In genomic region chr11:67955461-67956007, GRCh38 we compare ENCODE assay signal across 8 cellular contexts. TPM values are rescaled to one million over a fixed set of nuclear protein-coding genes. Genes with fewer than 3 reads are reported as not detected.
DNase-seq lines count a peak whose midpoint lies in the region; ATAC-seq, FAIRE-seq and TF ChIP-seq lines count a peak whose summit lies in the region.
"Not testable (repeated sequence)": the region's sequence is repeated elsewhere in the genome, so short reads cannot be mapped to it uniquely, and the experiment has no call there.

No MANE protein-coding gene starts in this region.

- H3K4me3 Mint-ChIP-seq in CD8-positive, alpha-beta memory T cell = peak overlapping the region; percentile 78 to 92 (median 83)
- H3K4me3 Mint-ChIP-seq in neural progenitor cell = peak overlapping the region; percentile 86

- BruUV-seq in GM12878 (replicated peaks; lab: Mats Ljungman, UMichigan) = not testable (repeated sequence)

- not testable (repeated sequence) for H3K4me3 ChIP-seq in CD8-positive, alpha-beta memory T cell (ENCODE audit: low read length)
- H3K4me3 ChIP-seq in GM12878 = peak overlapping the region; percentile 65; the same call in 1 of the 2 replicates
- peak overlapping the region; percentile 27 to 62 (median 53) for H3K4me3 ChIP-seq in heart right ventricle
- H3K4me3 ChIP-seq in neural progenitor cell = peak overlapping the region; percentile 52

- in situ Hi-C loops in GM12878 (cut with MboI) = loop anchor here (25.0 kb wide), 1 partner anchor 93 kb away; no protein-coding TSS in a partner anchor

- H3K9me3 Mint-ChIP-seq in CD8-positive, alpha-beta memory T cell; neural progenitor cell: not testable (repeated sequence)

- 2% methylated on average over 41 of the region's 57 CpGs for WGBS in GM12878 (ENCODE audit: insufficient coverage, insufficient replicate concordance, low lambda C conversion rate, missing lambda C conversion rate)
- 0 to 1% methylated on average over 32 to 57 of the region's 57 CpGs for WGBS in heart right ventricle, 2 donors

- intact Hi-C loops in GM12878 (cut with micrococcal nuclease; ENCODE audit: unreplicated experiment) = not testable (repeated sequence)
- intact Hi-C loops in heart right ventricle (cut with DNase I) = loop anchor here in 1 of 10 donors (10.0 kb wide), 1 partner anchor 111 kb away; no protein-coding TSS in a partner anchor

- H2AFZ ChIP-seq in GM12878 (ENCODE audit: control insufficient read depth, low read depth, low read length) (peak overlapping the region; percentile 44), neural progenitor cell (replicated peaks) (peak overlapping the region; percentile 96)

- not testable (repeated sequence) for H3K36me3 Mint-ChIP-seq in CD8-positive, alpha-beta memory T cell; neural progenitor cell

- peak; percentile 55 for TF ChIP-seq RAD21 in GM12878 (IDR thresholded peaks at IDR 0.05; ENCODE audit: insufficient read depth, low read depth, low read length)

- POLR2A ChIA-PET in CD8-positive, alpha-beta memory T cell (lab: Charles Lee); GM12878 (lab: Charles Lee): not testable (repeated sequence)

- H3K27ac Mint-ChIP-seq in CD8-positive, alpha-beta memory T cell = peak overlapping the region in 4 of 8 donors; percentile 29 to 78 (median 57)
- not testable (repeated sequence) for H3K27ac Mint-ChIP-seq in neural progenitor cell

- peak overlapping the region; percentile 48; the same call in 1 of the 2 replicates for H3K4me2 ChIP-seq in GM12878 (ENCODE audit: control insufficient read depth, insufficient read depth)
- H3K4me2 ChIP-seq in neural progenitor cell = peak overlapping the region; percentile 76

- TF ChIP-seq CTCF in GM12878 (IDR thresholded peaks at IDR 0.05 in 2 of 3, conservative IDR thresholded peaks at IDR 0.05 in 1 of 3; ENCODE audit: control insufficient read depth in 2 of 3, extremely low read depth in 1 of 3, insufficient read depth in 1 of 3, low read depth in 3 of 3, low read length in 3 of 3) (peak; percentile 42 to 61 (median 60); a peak in 5 of 6 replicates), heart right ventricle (IDR thresholded peaks at IDR 0.05) (peak; percentile 68 to 87 (median 73)), neural progenitor cell (IDR thresholded peaks at IDR 0.05) (peak; percentile 61)

- H3K79me2 ChIP-seq in GM12878 (ENCODE audit: control insufficient read depth, insufficient read depth, low read length); neural progenitor cell (ENCODE audit: low read depth): not testable (repeated sequence)

- not testable (repeated sequence) for TF ChIP-seq EP300 in GM12878 (IDR thresholded peaks at IDR 0.05; ENCODE audit: borderline replicate concordance in 1 of 2, control insufficient read depth in 1 of 2, low read depth in 2 of 2, low read length in 2 of 2)

- H3K36me3 ChIP-seq in CD8-positive, alpha-beta memory T cell (ENCODE audit: insufficient read depth, low read length); GM12878 (ENCODE audit: control insufficient read depth in 2 of 2, insufficient read depth in 2 of 2, low read length in 1 of 2); heart right ventricle; neural progenitor cell: not testable (repeated sequence)

- H3K27me3 Mint-ChIP-seq in CD8-positive, alpha-beta memory T cell = peaks cover 7 to 37% of the 10 kb centered on the region in 2 donors
- peaks cover 35% of the 10 kb centered on the region for H3K27me3 Mint-ChIP-seq in neural progenitor cell (ENCODE audit: insufficient read depth, low read depth)

- CTCF ChIA-PET in CD8-positive, alpha-beta memory T cell (lab: Charles Lee) = interaction anchor here (0.6 to 1.5 kb wide), 15 partner anchors 9 to 742 kb away, joined by 3 to 12 read pairs (median 3); partner anchors contain the start of gene UNC93B1
- CTCF ChIA-PET in GM12878 (lab: Yijun Ruan, JAX) = interaction anchor here (0.6 to 1.7 kb wide), 13 partner anchors 8 to 254 kb away, joined by 3 to 8 read pairs (median 3); no protein-coding TSS in a partner anchor

- H3K27ac ChIP-seq in CD8-positive, alpha-beta memory T cell (ENCODE audit: low read depth, low read length); GM12878 (ENCODE audit: control insufficient read depth, insufficient read depth); heart right ventricle; neural progenitor cell: not testable (repeated sequence)

- ATAC-seq in GM12878 = peak; percentile 83
- peak in 5 of 8 donors; percentile 62 to 89 (median 77) for ATAC-seq in heart right ventricle

- H3K4me1 Mint-ChIP-seq in CD8-positive, alpha-beta memory T cell = not testable (repeated sequence)
- peaks cover 13% of the 10 kb centered on the region for H3K4me1 Mint-ChIP-seq in neural progenitor cell

- TF ChIP-seq POLR2A in GM12878 (IDR thresholded peaks at IDR 0.05; ENCODE audit: low read depth, low read length) = not testable (repeated sequence)

- H4K20me1 ChIP-seq in GM12878 (ENCODE audit: control insufficient read depth, insufficient read depth); neural progenitor cell (ENCODE audit: low read depth): not testable (repeated sequence)

- H3K27me3 ChIP-seq in CD8-positive, alpha-beta memory T cell (ENCODE audit: insufficient read depth, low read length, poor library complexity, severe bottlenecking); GM12878 (replicated peaks in 1 of 2; ENCODE audit: control insufficient read depth in 2 of 2, insufficient read depth in 2 of 2, low read length in 1 of 2): not testable (repeated sequence)
- H3K27me3 ChIP-seq in heart right ventricle (peaks cover 0 to 34% (median 17%) of the 10 kb centered on the region in 7 donors), neural progenitor cell (peaks cover 38% of the 10 kb centered on the region)

- SMC1A ChIA-PET in GM12878 (lab: Charles Lee; ENCODE audit: uncharacterized antibody, unreplicated experiment) = interaction anchor here (0.7 to 1.7 kb wide), 2 partner anchors 94 to 108 kb away, joined by 3 to 5 read pairs; no protein-coding TSS in a partner anchor

- not testable (repeated sequence) for H3K9ac ChIP-seq in GM12878 (ENCODE audit: control insufficient read depth, insufficient read depth, low read length); neural progenitor cell

- not testable (repeated sequence) for H3K4me1 ChIP-seq in CD8-positive, alpha-beta memory T cell (ENCODE audit: insufficient read depth, low read length); GM12878 (ENCODE audit: control insufficient read depth, insufficient read depth, low read length); heart right ventricle; neural progenitor cell

- FAIRE-seq in GM12878 (lab: Jason Lieb, UNC) = not testable (repeated sequence)

- DNase-seq in CD8-positive, alpha-beta memory T cell = peak; percentile 66 to 78 (median 71)
- peak; percentile 63 for DNase-seq in HT1080 (ENCODE audit: low read depth)
- peak; percentile 39 for DNase-seq in NCI-H774 (lab: John Stamatoyannopoulos, UW)
- DNase-seq in activated CD4-positive, alpha-beta T cell treated with anti-CD3 and anti-CD28 coated beads for 1 hour = peak; percentile 70
- not testable (repeated sequence) for DNase-seq in GM12878 (ENCODE audit: low read depth, low spot score)
- peak; percentile 53 to 82 for DNase-seq in heart right ventricle
- peak; percentile 86 for DNase-seq in neural progenitor cell (ENCODE audit: low spot score)
- peak; percentile 68 for DNase-seq in stimulated activated CD8-positive, alpha-beta memory T cell treated with anti-CD3 and anti-CD28 coated beads, Interleukin-4, amount 100 ng/mL, for 24 hours (ENCODE audit: low read depth)

- H3K9me3 ChIP-seq in CD8-positive, alpha-beta memory T cell (ENCODE audit: low read length); GM12878 (replicated peaks; ENCODE audit: control insufficient read depth, insufficient read depth, low read length); heart right ventricle; neural progenitor cell (ENCODE audit: low read depth): not testable (repeated sequence)

- RAD21 ChIA-PET in GM12878 (lab: Charles Lee; ENCODE audit: unreplicated experiment) = interaction anchor here (1.1 to 2.4 kb wide), 3 partner anchors 39 to 108 kb away, joined by 3 to 7 read pairs (median 4); no protein-coding TSS in a partner anchor

- H3F3A ChIP-seq in neural progenitor cell (ENCODE audit: low read depth) = not testable (repeated sequence)

RNA-seq across cellular contexts. Expression of gene UNC93B1, which starts 48.4 kb away (rescaled TPM):
- 10 to 100 TPM in 1 of 2 experiments, 1 to 10 TPM in 1; 9.8 to 11.1 TPM for total RNA-seq in CD8-positive, alpha-beta memory T cell
- 26.5 TPM for polyA plus RNA-seq in CD8-positive, alpha-beta memory T cell
- total RNA-seq in HT1080 (2014; rRNA removed; shearing (Covaris generic)) = 16.2 and 18.7 TPM in 2 replicates
- 31.0 and 32.6 TPM in 2 replicates for polyA plus RNA-seq in HT1080 (2015; cell fraction: cytosol; rRNA removed)
- 47.2 and 48.1 TPM in 2 replicates for polyA plus RNA-seq in HT1080 (2015; cell fraction: nucleus; rRNA removed)
- total RNA-seq in GM12878 (2013; cell fraction: nucleolus; rRNA removed) = 59.2 TPM in 2 replicates
- total RNA-seq in GM12878 (2014; rRNA removed) (61.9 and 67.8 TPM in 2 replicates), GM12878 (2014; rRNA removed; fragmentation: Illumina TruSeq; extraction: Trizol) (16.1 and 18.6 TPM in 2 replicates), GM12878 (2021) (75.6 and 79.7 TPM in 2 replicates), heart right ventricle (10 to 100 TPM in 2 of 10 donors, 1 to 10 TPM in 8; 3.2 to 18.2 (median 6.2) TPM), neural progenitor cell (ENCODE audit: low replicate concordance) (8.8 and 11.1 TPM in 2 replicates)
- 29.9 TPM for polyA plus RNA-seq in GM12878 (2011; ENCODE audit: low read depth)
- polyA plus RNA-seq in GM12878 (2011; rRNA removed) (18.5 and 41.1 TPM in 2 replicates), GM12878 (2014; fragmentation: Illumina TruSeq; extraction: Trizol) (8.1 and 25.3 TPM in 2 replicates), GM12878 (2014; fragmentation: Nextera tagmentation; extraction: Ambion mirVana) (1 to 10 TPM; 1.3 to 3.4 TPM), GM12878 (2014; rRNA removed) (73.1 and 79.9 TPM in 2 replicates), GM12878 (2016; fragmentation: Nextera tagmentation; extraction: Ambion mirVana) (10 to 100 TPM; 35.0 to 37.5 TPM), heart right ventricle (1 to 10 TPM; 8.8 to 9.1 TPM)
- polyA plus RNA-seq in GM12878 (2011; cell fraction: cytosol; rRNA removed) = 38.3 and 51.7 TPM in 2 replicates
- 115 and 153 TPM in 2 replicates for polyA plus RNA-seq in GM12878 (2011; cell fraction: nucleus; rRNA removed)
- 54.8 and 57.9 TPM in 2 replicates for polyA plus RNA-seq in GM12878 (2012)
- 31.6 and 44.0 TPM in 2 replicates for polyA minus RNA-seq in GM12878 (2011; rRNA and poly(A)+ RNA removed)
- 18.9 and 20.0 TPM in 2 replicates for polyA minus RNA-seq in GM12878 (2011; cell fraction: cytosol; rRNA and poly(A)+ RNA removed)
- polyA minus RNA-seq in GM12878 (2011; cell fraction: nucleus; rRNA and poly(A)+ RNA removed) = 24.2 and 31.8 TPM in 2 replicates

RNA-seq across cellular contexts. Expression of gene ALDH3B1, which starts 54.6 kb away (rescaled TPM):
- total RNA-seq in CD8-positive, alpha-beta memory T cell = under 1 TPM; 0.20 to 0.33 TPM
- 0.12 TPM for polyA plus RNA-seq in CD8-positive, alpha-beta memory T cell
- 15.5 and 19.0 TPM in 2 replicates for total RNA-seq in HT1080 (2014; rRNA removed; shearing (Covaris generic))
- polyA plus RNA-seq in HT1080 (2015; cell fraction: cytosol; rRNA removed) = 48.1 and 53.6 TPM in 2 replicates
- 53.1 and 75.3 TPM in 2 replicates for polyA plus RNA-seq in HT1080 (2015; cell fraction: nucleus; rRNA removed)
- total RNA-seq in GM12878 (2013; cell fraction: nucleolus; rRNA removed) = not detected in 2 replicates
- 0.17 and 0.60 TPM in 2 replicates for total RNA-seq in GM12878 (2014; rRNA removed)
- 0.18 TPM in 1 of 2 replicates, not detected in the other for total RNA-seq in GM12878 (2014; rRNA removed; fragmentation: Illumina TruSeq; extraction: Trizol)
- 0.32 TPM in 1 of 2 replicates, not detected in the other for total RNA-seq in GM12878 (2021)
- not detected for polyA plus RNA-seq in GM12878 (2011; ENCODE audit: low read depth)
- polyA plus RNA-seq in GM12878 (2011; rRNA removed) = not detected in 2 replicates
- 0.01 TPM in 1 of 2 replicates, not detected in the other for polyA plus RNA-seq in GM12878 (2011; cell fraction: cytosol; rRNA removed)
- polyA plus RNA-seq in GM12878 (2011; cell fraction: nucleus; rRNA removed) = not detected in 2 replicates
- polyA plus RNA-seq in GM12878 (2012) = 0.13 and 0.14 TPM in 2 replicates
- 0.04 TPM in 1 of 2 replicates, not detected in the other for polyA plus RNA-seq in GM12878 (2014; fragmentation: Illumina TruSeq; extraction: Trizol)
- polyA plus RNA-seq in GM12878 (2014; fragmentation: Nextera tagmentation; extraction: Ambion mirVana) = under 1 TPM; 0.03 to 0.13 TPM
- 0.19 and 0.23 TPM in 2 replicates for polyA plus RNA-seq in GM12878 (2014; rRNA removed)
- polyA plus RNA-seq in GM12878 (2016; fragmentation: Nextera tagmentation; extraction: Ambion mirVana) = under 1 TPM in 1 of 2 experiments, not detected in 1; 0.37 TPM
- not detected in 2 replicates for polyA minus RNA-seq in GM12878 (2011; rRNA and poly(A)+ RNA removed)
- 0.94 and 1.0 TPM in 2 replicates for polyA minus RNA-seq in GM12878 (2011; cell fraction: cytosol; rRNA and poly(A)+ RNA removed)
- polyA minus RNA-seq in GM12878 (2011; cell fraction: nucleus; rRNA and poly(A)+ RNA removed) = 0.12 and 0.29 TPM in 2 replicates
- 10 to 100 TPM in 1 of 10 donors, 1 to 10 TPM in 9; 3.5 to 11.0 (median 4.3) TPM for total RNA-seq in heart right ventricle
- polyA plus RNA-seq in heart right ventricle = 1 to 10 TPM; 2.1 to 3.2 TPM
- 0.12 TPM in 1 of 2 replicates, not detected in the other for total RNA-seq in neural progenitor cell (ENCODE audit: low replicate concordance)
